1 cellular context compared by ENCODE assay signal in genomic region chr10:124389613-124390361, GRCh38.
TF ChIP-seq lines count a peak whose summit lies in the region.

No MANE protein-coding gene starts in this region.

TF ChIP-seq in GM12878, 131 proteins besides CTCF, POLR2A, EP300 and RAD21:
- TF ChIP-seq CBX5 (IDR thresholded peaks at IDR 0.05; ENCODE audit: low read depth) (no peak), KAT2A (conservative IDR thresholded peaks at IDR 0.05; ENCODE audit: control insufficient read depth, low read depth, low read length) (no peak), ZBTB33 (IDR thresholded peaks at IDR 0.05) (no peak), SMC3 (IDR thresholded peaks at IDR 0.05; ENCODE audit: borderline replicate concordance, low read length) (no peak), KDM1A (IDR thresholded peaks at IDR 0.05; ENCODE audit: borderline replicate concordance) (no peak), CREM (IDR thresholded peaks at IDR 0.05; ENCODE audit: low read depth) (no peak), ZSCAN29 (IDR thresholded peaks at IDR 0.05) (no peak), FOS (IDR thresholded peaks at IDR 0.05; ENCODE audit: borderline replicate concordance, extremely low read depth, insufficient read length) (no peak), IKZF1 (conservative IDR thresholded peaks at IDR 0.05) (no peak), TBL1XR1 (IDR thresholded peaks at IDR 0.05; ENCODE audit: low read depth, low read length) (no peak), SUZ12 (IDR thresholded peaks at IDR 0.05; ENCODE audit: unreplicated experiment) (no peak), BCLAF1 (IDR thresholded peaks at IDR 0.05) (no peak), TCF3 (IDR thresholded peaks at IDR 0.05; ENCODE audit: borderline replicate concordance, insufficient read depth, low read depth, low read length) (no peak), SIX5 (IDR thresholded peaks at IDR 0.05; ENCODE audit: low read depth, low read length, severe bottlenecking) (no peak), HDAC2 (IDR thresholded peaks at IDR 0.05) (no peak), ZBTB11 (CRISPR knock-in tag; IDR thresholded peaks at IDR 0.05) (no peak), SUPT20H (IDR thresholded peaks at IDR 0.05; ENCODE audit: borderline replicate concordance, control insufficient read depth, low read depth, low read length) (no peak), E2F4 (IDR thresholded peaks at IDR 0.05; ENCODE audit: low read depth, low read length) (no peak), PML (IDR thresholded peaks at IDR 0.05; ENCODE audit: low read length) (no peak), YBX1 (IDR thresholded peaks at IDR 0.05) (no peak)
TF ChIP-seq in GM12878: peak in this region for 0.
